2 cellular contexts compared by ENCODE assay signal in genomic region chr9:87748895-87749294, GRCh38.
TF ChIP-seq lines count a peak whose summit lies in the region.

No MANE protein-coding gene starts in this region.

TF ChIP-seq in liver, 16 proteins besides CTCF, POLR2A, EP300 and RAD21 (continued from another document):
- no peak for TF ChIP-seq REST (IDR thresholded peaks at IDR 0.05)
- no peak for TF ChIP-seq MAX (IDR thresholded peaks at IDR 0.05)
- no peak for TF ChIP-seq NR2F2 (IDR thresholded peaks at IDR 0.05)
- TF ChIP-seq EGR1 (IDR thresholded peaks at IDR 0.05; ENCODE audit: low read depth in 2 of 2) = no peak
- TF ChIP-seq SP1 (IDR thresholded peaks at IDR 0.05) = no peak
- no peak for TF ChIP-seq TAF1 (conservative IDR thresholded peaks at IDR 0.05)
- TF ChIP-seq HNF4A (conservative IDR thresholded peaks at IDR 0.05) = no peak
- no peak for TF ChIP-seq FOXA2 (IDR thresholded peaks at IDR 0.05)
- no peak for TF ChIP-seq ATF3 (IDR thresholded peaks at IDR 0.05)
- no peak for TF ChIP-seq ZBTB33 (IDR thresholded peaks at IDR 0.05)
- no peak for TF ChIP-seq HNF4G (IDR thresholded peaks at IDR 0.05)

TF ChIP-seq in HepG2, 621 proteins besides CTCF, POLR2A, EP300 and RAD21 (continued from another document):
- no peak for TF ChIP-seq ZNF646 (CRISPR knock-in tag; IDR thresholded peaks at IDR 0.05)
- no peak for TF ChIP-seq KDM3A (CRISPR knock-in tag; IDR thresholded peaks at IDR 0.05; ENCODE audit: low read depth)
- TF ChIP-seq PHF21A (CRISPR knock-in tag; IDR thresholded peaks at IDR 0.05) = no peak
- TF ChIP-seq SPEN (CRISPR knock-in tag; IDR thresholded peaks at IDR 0.05; ENCODE audit: low read depth) = no peak
